ENCODE assay signal across 11 cellular contexts in the genomic region with DNA sequence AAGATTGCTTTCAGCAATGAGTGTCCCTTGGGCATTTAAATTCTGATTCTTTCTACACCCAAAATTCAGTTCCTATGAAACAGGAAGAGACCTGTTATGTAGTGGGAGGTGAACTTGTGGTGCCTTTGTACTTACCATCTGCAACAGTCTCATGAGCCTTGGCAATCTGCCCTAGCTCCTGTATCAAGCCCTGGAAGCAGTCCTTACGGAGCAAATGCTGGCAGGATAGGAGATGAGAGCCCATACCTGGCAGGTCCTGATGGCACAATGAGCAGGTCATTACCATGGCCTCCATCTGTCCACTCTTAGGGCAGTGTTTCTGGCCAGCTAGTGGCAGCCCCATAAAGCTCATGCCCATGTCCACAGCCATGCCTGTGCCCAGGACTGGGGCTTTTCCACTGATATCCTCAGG. TPM values are rescaled to one million over a fixed set of nuclear protein-coding genes. Genes with fewer than 3 reads are reported as not detected.
DNase-seq lines count a peak whose midpoint lies in the region; ATAC-seq, FAIRE-seq and TF ChIP-seq lines count a peak whose summit lies in the region.
"Had no signal": no experiment of that assay in that cellular context is flagged by ENCODE, and none has a peak within 500 bp of the region (broad histone marks: within the 10 kb centered on the region; RNA-seq: fewer than 3 reads in every experiment).

No MANE protein-coding gene starts in this region.

- in situ Hi-C loops in Panc1 (cut with HindIII; ENCODE audit: low pct_unique_long_range_greater_than_20kb, low sequenced_read_pairs), result no loop called here

- H3K4me1 ChIP-seq in Panc1 (ENCODE audit: control insufficient read depth, insufficient read depth, low read length) (no peaks in the 10 kb centered on the region), foreskin keratinocyte (peaks cover 20% of the 10 kb centered on the region)

- DNase-seq in H4 (ENCODE audit: low spot score) (peak; percentile 83), Panc1 (ENCODE audit: low read depth, low spot score) (no peak), foreskin keratinocyte (peak in 1 of 2 donors; percentile 80), renal cortical epithelial cell (ENCODE audit: low read depth) (peak; percentile 72), urothelium cell line (ENCODE audit: low spot score) (no peak), D341Med (ENCODE audit: low spot score) (no peak)
- no peak for DNase-seq in stimulated activated CD4-positive, alpha-beta T cell treated with anti-CD3 and anti-CD28 coated beads, Interleukin-1b, Interleukin-23, amount 100 ng/mL, for 48 hours
- DNase-seq: activated naive CD8-positive, alpha-beta T cell treated with anti-CD3 and anti-CD28 coated beads for 36 hours; MM.1S had no signal

- POLR2A ChIA-PET in Panc1 (lab: Charles Lee), result no interaction called here

- H3K27ac ChIP-seq in Panc1 (ENCODE audit: low read length) (no peak overlapping the region), foreskin keratinocyte (peak overlapping the region; percentile 41)

- intact Hi-C loops in Panc1 (cut with micrococcal nuclease; ENCODE audit: unreplicated experiment), result no loop called here

- H3K27me3 ChIP-seq in Panc1 (ENCODE audit: control insufficient read depth, insufficient read depth, low read length), result no peaks in the 10 kb centered on the region
- H3K27me3 ChIP-seq in foreskin keratinocyte, result no peaks in the 10 kb centered on the region

- no TSS peak for BruUV-seq in Panc1 (replicated peaks; lab: Mats Ljungman, UMichigan)

- H3K4me3 ChIP-seq in Panc1 (ENCODE audit: low read depth in 2 of 2, low read length in 2 of 2), result no peak overlapping the region
- H3K4me3 ChIP-seq: GM12878 had no signal

- CTCF ChIA-PET in Panc1 (lab: Charles Lee), result no interaction called here

- H3K9me3 ChIP-seq in Panc1 (ENCODE audit: control insufficient read depth, insufficient read depth, low read depth, low read length), result no peaks in the 10 kb centered on the region

- no peak for FAIRE-seq in urothelium cell line (lab: Jason Lieb, UNC)
- FAIRE-seq: GM12878 had no signal

- H3K36me3 ChIP-seq in Panc1 (ENCODE audit: control insufficient read depth, insufficient read depth, low read length), result peaks cover 12% of the 10 kb centered on the region; the same call in 1 of the 2 replicates

- ATAC-seq in Panc1 (peak; percentile 40), foreskin keratinocyte (peak; percentile 80), GM18907 (IDR thresholded peaks at IDR 0.05; ENCODE audit: unreplicated experiment) (no peak)
- ATAC-seq: GM12878 had no signal

- TF ChIP-seq CTCF in Panc1 (IDR thresholded peaks at IDR 0.05), result no peak
- TF ChIP-seq CTCF in foreskin keratinocyte (conservative IDR thresholded peaks at IDR 0.05), result no peak

RNA-seq across cellular contexts. Expression of a gene that starts 10.8 kb away (rescaled TPM):
- 1.8 and 3.4 TPM in 2 replicates for total RNA-seq in H4 (2014; rRNA removed; shearing (Covaris generic))
- total RNA-seq in Panc1 (2021; ENCODE audit: unreplicated experiment) (30.4 TPM), foreskin keratinocyte (2.2 and 2.5 TPM in 2 replicates), renal cortical epithelial cell (4.7 and 7.5 TPM in 2 replicates)
- 17.9 TPM for polyA plus RNA-seq in Panc1 (2012; ENCODE audit: insufficient read length)
- 0.40 and 0.45 TPM in 2 replicates for polyA plus RNA-seq in foreskin keratinocyte

RNA-seq across cellular contexts. Expression of a gene that starts 10.9 kb away (rescaled TPM):
- 1,580 and 1,699 TPM in 2 replicates for total RNA-seq in H4 (2014; rRNA removed; shearing (Covaris generic))
- 1,115 TPM for total RNA-seq in Panc1 (2021; ENCODE audit: unreplicated experiment)
- 3,180 TPM for polyA plus RNA-seq in Panc1 (2012; ENCODE audit: insufficient read length)
- total RNA-seq in foreskin keratinocyte, result 1,979 and 2,135 TPM in 2 replicates
- 3,013 and 3,395 TPM in 2 replicates for polyA plus RNA-seq in foreskin keratinocyte
- 305 and 645 TPM in 2 replicates for total RNA-seq in renal cortical epithelial cell

Comparison
In these comparisons a context has a peak if more than half of its experiments do, and no peak if none do; other contexts are left out.
1. DNase-seq: peak in H4 (single experiment) and renal cortical epithelial cell (single experiment); none in Panc1 (single experiment), urothelium cell line (single experiment), stimulated activated CD4-positive, alpha-beta T cell treated with anti-CD3 and anti-CD28 coated beads, Interleukin-1b, Interleukin-23, amount 100 ng/mL, for 48 hours (single experiment) and D341Med (single experiment).